In the genomic region with DNA sequence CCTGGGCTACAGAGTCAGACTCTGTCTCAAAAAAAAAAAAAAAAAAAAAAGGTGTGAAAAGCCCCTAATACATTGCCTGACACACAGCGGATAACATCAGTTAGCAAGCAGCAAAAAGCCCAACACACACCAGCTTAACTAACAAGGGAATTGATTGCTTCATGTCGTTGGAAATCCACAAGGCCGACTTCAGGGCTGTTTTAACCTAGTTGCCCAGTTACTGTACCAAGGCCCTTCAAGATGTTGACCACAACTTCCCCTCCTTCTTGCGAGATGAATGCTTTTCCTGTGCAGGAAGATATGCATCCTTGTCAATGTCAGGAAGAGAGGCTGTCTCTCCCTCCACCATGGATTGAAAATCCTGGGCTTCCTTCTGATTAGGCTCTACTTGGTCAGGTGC, we compare ENCODE assay signal across 19 cellular contexts.
"Had no signal": no experiment of that assay in that cellular context is flagged by ENCODE, and none has a peak within 500 bp of the region (broad histone marks: within the 10 kb centered on the region; RNA-seq: fewer than 3 reads in every experiment).

No MANE protein-coding gene starts in this region.

- H3K36me3 ChIP-seq: heart right ventricle, left lung, stomach, vagina had no signal

- H3K4me3 ChIP-seq: heart right ventricle, left lung, smooth muscle cell, stomach, vagina had no signal

- H3K4me1 ChIP-seq: heart right ventricle, left lung, stomach, vagina had no signal

- ATAC-seq: esophagus mucosa; heart right ventricle; left lung; sciatic nerve; stimulated activated effector memory CD8-positive, alpha-beta T cell treated with anti-CD3 and anti-CD28 coated beads, Interleukin-12 subunit alpha, Interleukin-12 subunit beta, amount 100 ng/mL, for 72 hours had no signal

- DNase-seq: activated CD4-positive, alpha-beta T cell treated with anti-CD3 and anti-CD28 coated beads, Interleukin-2, amount 10 ng/mL, durations not matched to agents 7 days and 5 days; activated CD8-positive, alpha-beta memory T cell treated with anti-CD3 and anti-CD28 coated beads, Interleukin-2, amount 50 U/mL, for 48 hours; activated effector memory CD4-positive, alpha-beta T cell treated with anti-CD3 and anti-CD28 coated beads, Interleukin-2, amount 50 U/mL, for 16 hours; activated naive CD4-positive, alpha-beta T cell treated with anti-CD3 and anti-CD28 coated beads, Interleukin-2, amount 50 U/mL, for 16 hours; activated T-cell treated with anti-CD3 and anti-CD28 coated beads, Interleukin-2, amount 50 U/mL, for 48 hours; effector CD8-positive, alpha-beta T cell; heart right ventricle; left lung; mammary epithelial cell; nephron progenitor cell; nucleus accumbens; stimulated activated CD4-positive, alpha-beta T cell treated with anti-CD3 and anti-CD28 coated beads, Interleukin-4, amount 100 ng/mL, for 1 hour; stomach; trophoblast cell had no signal

- H3K27ac ChIP-seq: heart right ventricle, left lung, stomach, vagina had no signal

- H3K9me3 ChIP-seq: heart right ventricle, left lung, stomach, vagina had no signal

- H3K27me3 ChIP-seq: left lung, stomach, vagina had no signal
